8 cellular contexts compared by ENCODE assay signal in genomic region chr12:46383654-46384450, GRCh38. TPM values are rescaled to one million over a fixed set of nuclear protein-coding genes. Genes with fewer than 3 reads are reported as not detected.
DNase-seq lines count a peak whose midpoint lies in the region; ATAC-seq and TF ChIP-seq lines count a peak whose summit lies in the region.

No MANE protein-coding gene starts in this region.

- dilution Hi-C loops in IMR-90 (cut with HindIII; ENCODE audit: low sequenced_read_pairs, unreplicated experiment): no loop called here

- H2BK20ac ChIP-seq in IMR-90 (ENCODE audit: low read depth, low read length): peak overlapping the region; percentile 93

- peak overlapping the region; percentile 98 to 99 for H4K8ac ChIP-seq in IMR-90 (ENCODE audit: low read depth in 2 of 2, low read length in 2 of 2)

- peak overlapping the region; percentile 96 for H3K23ac ChIP-seq in IMR-90 (ENCODE audit: low read depth, low read length)

- intact Hi-C loops in IMR-90 (cut with micrococcal nuclease) (loop anchor here (1.0 to 2.0 kb wide), 2 partner anchors 11 to 89 kb away; no protein-coding TSS in a partner anchor), left ventricle myocardium inferior (cut with micrococcal nuclease) (loop anchor here (10.0 kb wide), 1 partner anchor 171 kb away; no protein-coding TSS in a partner anchor), vagina (cut with DNase I) (loop anchor here (10.0 kb wide), 1 partner anchor 91 kb away; no protein-coding TSS in a partner anchor)

- H3K9ac ChIP-seq in IMR-90 (ENCODE audit: low read depth, low read length): peak overlapping the region; percentile 100

- TF ChIP-seq CTCF in IMR-90 (conservative IDR thresholded peaks at IDR 0.05; ENCODE audit: low read depth, low read length): peak; percentile 24
- TF ChIP-seq CTCF in left ventricle myocardium inferior (IDR thresholded peaks at IDR 0.05; ENCODE audit: borderline replicate concordance): peak; percentile 34
- no peak for TF ChIP-seq CTCF in vagina (IDR thresholded peaks at IDR 0.05)

- H3K27ac ChIP-seq in IMR-90 (ENCODE audit: insufficient read depth, low read length) (peak overlapping the region; percentile 98), adipose tissue (ENCODE audit: low read depth, low read length) (peak overlapping the region; percentile 71), left ventricle myocardium inferior (replicated peaks) (peak overlapping the region; percentile 100), vagina (peak overlapping the region; percentile 100)

- H4K20me1 ChIP-seq in IMR-90 (ENCODE audit: insufficient read depth, low read length): no peaks in the 10 kb centered on the region

- H3K56ac ChIP-seq in IMR-90 (ENCODE audit: extremely low read depth, insufficient read depth, low read length): peak overlapping the region; percentile 100

- H3K36me3 ChIP-seq in IMR-90 (ENCODE audit: control insufficient read depth, insufficient read depth, low read length) (no peaks in the 10 kb centered on the region), left ventricle myocardium inferior (no peaks in the 10 kb centered on the region), vagina (no peaks in the 10 kb centered on the region)

- peak; percentile 90; the same call in 1 of the 2 replicates for TF ChIP-seq POLR2A in IMR-90 (IDR thresholded peaks at IDR 0.05; ENCODE audit: low read depth, low read length)
- TF ChIP-seq POLR2A in vagina (IDR thresholded peaks at IDR 0.05): peak in 1 of 2 donors; percentile 69

- peak overlapping the region; percentile 99 for H4K5ac ChIP-seq in IMR-90 (ENCODE audit: low read depth, low read length)

- H3K18ac ChIP-seq in IMR-90 (ENCODE audit: low read depth, low read length): peak overlapping the region; percentile 99

- CTCF ChIA-PET in IMR-90 (lab: Yijun Ruan, JAX): interaction anchor here (0.6 kb wide), 1 partner anchor 128 kb away, joined by 3 read pairs; no protein-coding TSS in a partner anchor

- H2BK5ac ChIP-seq in IMR-90 (ENCODE audit: low read depth, low read length, poor library complexity, severe bottlenecking): peak overlapping the region; percentile 100

- TF ChIP-seq RAD21 in IMR-90 (IDR thresholded peaks at IDR 0.05; ENCODE audit: low read length): peak; percentile 34

- POLR2A ChIA-PET in IMR-90 (lab: Charles Lee; ENCODE audit: unreplicated experiment): interaction anchor here (0.6 to 1.1 kb wide), 5 partner anchors 47 to 172 kb away, joined by 3 to 5 read pairs (median 5); no protein-coding TSS in a partner anchor

- peak overlapping the region; percentile 99 for H3K14ac ChIP-seq in IMR-90 (replicated peaks; ENCODE audit: low read depth, low read length)

- H3K4me3 ChIP-seq in IMR-90 (ENCODE audit: insufficient read depth, low read depth, low read length) (peak overlapping the region; percentile 69), left ventricle myocardium inferior (peak overlapping the region; percentile 73), vagina (peak overlapping the region; percentile 50 to 72)

- TSS peak; percentile 92 for BruUV-seq in IMR-90 (replicated peaks; lab: Mats Ljungman, UMichigan)

- peak overlapping the region; percentile 100 for H2AK9ac ChIP-seq in IMR-90 (replicated peaks; ENCODE audit: low read depth, low read length, poor library complexity)

- H3K9me3 ChIP-seq in IMR-90 (ENCODE audit: control insufficient read depth, insufficient read depth, low read length) (no peaks in the 10 kb centered on the region), left ventricle myocardium inferior (replicated peaks) (peaks cover 5% of the 10 kb centered on the region), vagina (no peaks in the 10 kb centered on the region)

- H2AK5ac ChIP-seq in IMR-90 (ENCODE audit: low read depth, low read length): peak overlapping the region; percentile 97

- H2AFZ ChIP-seq in IMR-90 (replicated peaks; ENCODE audit: low read length, poor library complexity): peak overlapping the region; percentile 86

- WGBS in IMR-90 (ENCODE audit: extremely low coverage in 2 of 2, insufficient read length in 1 of 2), 2 experiments: 5% methylated on average over 13 of the region's 47 CpGs; no CpG with 5 or more reads in 1 of the 2 experiments
- WGBS in adipose tissue, 3 donors: 0 to 1% (median 0%) methylated on average over 37 to 47 of the region's 47 CpGs

- H3K27me3 ChIP-seq in IMR-90 (ENCODE audit: control insufficient read depth, insufficient read depth, low read length): no peaks in the 10 kb centered on the region
- no peaks in the 10 kb centered on the region for H3K27me3 ChIP-seq in left ventricle myocardium inferior (ENCODE audit: low read depth)
- H3K27me3 ChIP-seq in vagina: no peaks in the 10 kb centered on the region

- H3K9me1 ChIP-seq in IMR-90 (ENCODE audit: insufficient read depth, low read length): peaks cover 17% of the 10 kb centered on the region

- peak overlapping the region; percentile 100 for H3K4ac ChIP-seq in IMR-90 (ENCODE audit: low read depth, low read length)

- peak overlapping the region; percentile 93 for H3K4me2 ChIP-seq in IMR-90 (ENCODE audit: low read depth, low read length)

- peak overlapping the region; percentile 100 for H2BK120ac ChIP-seq in IMR-90 (ENCODE audit: low read depth, low read length)

- in situ Hi-C loops in IMR-90 (cut with MboI; ENCODE audit: low sequenced_read_pairs): loop anchor here (10.0 kb wide), 1 partner anchor 111 kb away; no protein-coding TSS in a partner anchor

- H3K79me1 ChIP-seq in IMR-90 (ENCODE audit: low read depth in 1 of 2, low read length in 2 of 2): peaks cover 25 to 58% of the 10 kb centered on the region in 2 experiments

- peak overlapping the region; percentile 100 for H4K91ac ChIP-seq in IMR-90 (ENCODE audit: insufficient read depth, low read depth, low read length)

- peak; percentile 28 for ATAC-seq in GM21447 (IDR thresholded peaks at IDR 0.05; ENCODE audit: unreplicated experiment)
- ATAC-seq in IMR-90 (ENCODE audit: low read depth): peak; percentile 71

- H3K4me1 ChIP-seq in IMR-90 (ENCODE audit: control insufficient read depth, insufficient read depth, low read length) (peaks cover 19% of the 10 kb centered on the region), left ventricle myocardium inferior (peaks cover 58% of the 10 kb centered on the region), vagina (peaks cover 60% of the 10 kb centered on the region)

- peak overlapping the region; percentile 93 for H2BK15ac ChIP-seq in IMR-90 (ENCODE audit: low read depth, low read length)

- DNase-seq in DMS79 (lab: John Stamatoyannopoulos, UW) (peak; percentile 58), IMR-90 (peak; percentile 97), SW 1271 (lab: John Stamatoyannopoulos, UW) (peak; percentile 76 to 86), left ventricle myocardium inferior (peak; percentile 95), pulmonary artery endothelial cell (ENCODE audit: low read depth, low spot score) (peak; percentile 88), vagina (ENCODE audit: extremely low spot score in 2 of 2) (peak in 1 of 2 donors; percentile 99)

TF ChIP-seq in IMR-90, 13 proteins besides CTCF, POLR2A, EP300 and RAD21:
- no peak for TF ChIP-seq CHD1 (IDR thresholded peaks at IDR 0.05; ENCODE audit: low read depth, low read length)
- TF ChIP-seq USF2 (IDR thresholded peaks at IDR 0.05; ENCODE audit: low read depth, low read length): no peak
- no peak for TF ChIP-seq FOS (IDR thresholded peaks at IDR 0.05; ENCODE audit: low read depth, low read length)
- TF ChIP-seq RCOR1 (IDR thresholded peaks at IDR 0.05; ENCODE audit: insufficient replicate concordance, low read length): no peak
- peak; percentile 62; the same call in 1 of the 2 replicates for TF ChIP-seq MAZ (IDR thresholded peaks at IDR 0.05; ENCODE audit: borderline replicate concordance, low read depth, low read length)
- TF ChIP-seq NFE2L2 (IDR thresholded peaks at IDR 0.05; ENCODE audit: low read depth, low read length): no peak; the same call in 1 of the 2 replicates
- TF ChIP-seq RFX5 (IDR thresholded peaks at IDR 0.05; ENCODE audit: low read depth, low read length): no peak
- no peak for TF ChIP-seq MXI1 (IDR thresholded peaks at IDR 0.05; ENCODE audit: borderline replicate concordance, low read depth, low read length)
- no peak for TF ChIP-seq SMC3 (IDR thresholded peaks at IDR 0.05; ENCODE audit: low read depth, low read length)
- TF ChIP-seq BHLHE40 (IDR thresholded peaks at IDR 0.05; ENCODE audit: low read depth, low read length): peak; percentile 21; the same call in 1 of the 2 replicates
- TF ChIP-seq ELK1 (IDR thresholded peaks at IDR 0.05; ENCODE audit: borderline replicate concordance, low read depth, low read length): no peak
- 0 out of 2 replicates have a peak, but pooled peaks have one; percentile 2 for TF ChIP-seq CEBPB (IDR thresholded peaks at IDR 0.05; ENCODE audit: low read depth, low read length)
- no peak for TF ChIP-seq MAFK (IDR thresholded peaks at IDR 0.05; ENCODE audit: low read depth, low read length)
TF ChIP-seq in IMR-90: peak in this region for 3.

RNA-seq across cellular contexts. Expression of gene SLC38A2, which starts 11.3 kb away (rescaled TPM):
- 881 and 1,389 TPM in 2 replicates for total RNA-seq in IMR-90 (2012; rRNA removed)
- 213 and 313 TPM in 2 replicates for polyA plus RNA-seq in IMR-90 (2012; rRNA removed)
- 33.9 and 129 TPM in 2 replicates for polyA plus RNA-seq in IMR-90 (2012; cell fraction: cytosol; rRNA removed)
- 118 and 947 TPM in 2 replicates for polyA plus RNA-seq in IMR-90 (2012; cell fraction: nucleus; rRNA removed; ENCODE audit: low replicate concordance)
- 100 to 1,000 TPM in 1 of 3 donors, 10 to 100 TPM in 2; 39.5 to 114 (median 51.5) TPM for polyA plus RNA-seq in adipose tissue
- total RNA-seq in left ventricle myocardium inferior: 129 TPM
- 423 and 674 TPM in 2 replicates for total RNA-seq in pulmonary artery endothelial cell
- 352 TPM for total RNA-seq in vagina

Comparison
In these comparisons a context has a peak if more than half of its experiments do, and no peak if none do; other contexts are left out.
1. CTCF ChIP-seq: peak in IMR-90 (single experiment) and left ventricle myocardium inferior (single experiment); none in vagina (0 of 3).
2. Peak in every context shown above with its lines, with median percentiles within 50 percentile points of each other: H3K27ac ChIP-seq and H3K4me3 ChIP-seq.